Comparison of ENCODE assay signal across 12 cellular contexts in genomic region chr1:226973371-226973897, GRCh38. TPM values are rescaled to one million over a fixed set of nuclear protein-coding genes. Genes with fewer than 3 reads are reported as not detected.
DNase-seq lines count a peak whose midpoint lies in the region; ATAC-seq, FAIRE-seq and TF ChIP-seq lines count a peak whose summit lies in the region.
"Had no signal": no experiment of that assay in that cellular context is flagged by ENCODE, and none has a peak within 500 bp of the region (broad histone marks: within the 10 kb centered on the region; RNA-seq: fewer than 3 reads in every experiment).

No MANE protein-coding gene starts in this region.

- TF ChIP-seq POLR2A in Peyer's patch (IDR thresholded peaks at IDR 0.05), result no peak
- no peak for TF ChIP-seq POLR2A in gastroesophageal sphincter (IDR thresholded peaks at IDR 0.05)

- no peak for TF ChIP-seq EP300 in gastroesophageal sphincter (IDR thresholded peaks at IDR 0.05)

- H3K9me3 ChIP-seq in BLaER1 (peaks cover 26% of the 10 kb centered on the region), Peyer's patch (no peaks in the 10 kb centered on the region), gastroesophageal sphincter (peaks cover 0 to 12% (median 0%) of the 10 kb centered on the region in 3 donors), pancreas (no peaks in the 10 kb centered on the region)

- WGBS in gastroesophageal sphincter (ENCODE audit: low coverage in 1 of 2), 2 donors, result 65% methylated on average over 2 of the region's 5 CpGs; no CpG with 5 or more reads in 1 of the 2 donors
- 82 to 88% methylated on average over 4 to 5 of the region's 5 CpGs for WGBS in pancreas, 2 donors

- POLR2A ChIA-PET in naive thymus-derived CD8-positive, alpha-beta T cell (lab: Charles Lee), result no interaction called here

- H3K4me2 ChIP-seq in BLaER1, result peak overlapping the region; percentile 37

- H3K36me3 Mint-ChIP-seq in naive thymus-derived CD8-positive, alpha-beta T cell, result peaks cover 17 to 54% (median 28%) of the 10 kb centered on the region in 3 donors
- peaks cover 17% of the 10 kb centered on the region for H3K36me3 Mint-ChIP-seq in activated T-helper 2 cell treated with anti-CD3 and anti-CD28 coated beads, Interferon-gamma antibody, Interleukin-2, Interleukin-4, amounts not matched to agents 10 μg/mL and 5 μg/mL and 100 μg/mL, durations not matched to agents 14 hours and 24 hours and 36 hours (ENCODE audit: low read depth)

- no peak for DNase-seq in Peyer's patch
- DNase-seq in pancreas, result peak in 1 of 6 donors; percentile 52
- no peak for DNase-seq in naive thymus-derived CD8-positive, alpha-beta T cell
- DNase-seq in NOMO-1 treated with DMSO at 0.1 percent for 48 hours (lab: John Stamatoyannopoulos, UW; ENCODE audit: unreplicated experiment), result no peak
- no peak for DNase-seq in activated T-helper 2 cell treated with anti-CD3 and anti-CD28 coated beads, Interferon-gamma antibody, Interleukin-2, Interleukin-4, amounts not matched to agents 10 μg/mL and 5 μg/mL and 100 μg/mL, durations not matched to agents 14 hours and 24 hours and 36 hours (ENCODE audit: low spot score)
- DNase-seq: CD4-positive, CD25-positive, alpha-beta regulatory T cell had no signal

- peaks cover 88% of the 10 kb centered on the region for H3K36me3 ChIP-seq in BLaER1
- H3K36me3 ChIP-seq in Peyer's patch, result peaks cover 0 to 21% (median 0%) of the 10 kb centered on the region in 3 donors
- peaks cover 0 to 49% of the 10 kb centered on the region in 2 donors for H3K36me3 ChIP-seq in gastroesophageal sphincter
- peaks cover 0 to 37% (median 5%) of the 10 kb centered on the region in 3 donors for H3K36me3 ChIP-seq in pancreas

- peak overlapping the region; percentile 53 for H3K27ac ChIP-seq in BLaER1
- H3K27ac ChIP-seq in Peyer's patch, result peak overlapping the region; percentile 57 to 87 (median 68)
- peak overlapping the region; percentile 79 to 97 (median 90) for H3K27ac ChIP-seq in gastroesophageal sphincter
- H3K27ac ChIP-seq in pancreas, result peak overlapping the region; percentile 73 to 89 (median 85)

- TF ChIP-seq CTCF in Peyer's patch (IDR thresholded peaks at IDR 0.05), result no peak
- TF ChIP-seq CTCF in gastroesophageal sphincter (IDR thresholded peaks at IDR 0.05), result no peak
- TF ChIP-seq CTCF in pancreas (IDR thresholded peaks at IDR 0.05), result no peak

- peaks cover 52% of the 10 kb centered on the region for H4K20me1 ChIP-seq in BLaER1

- peaks cover 2 to 13% (median 10%) of the 10 kb centered on the region in 4 donors for H3K4me1 Mint-ChIP-seq in naive thymus-derived CD8-positive, alpha-beta T cell
- no peaks in the 10 kb centered on the region for H3K4me1 Mint-ChIP-seq in activated T-helper 2 cell treated with anti-CD3 and anti-CD28 coated beads, Interferon-gamma antibody, Interleukin-2, Interleukin-4, amounts not matched to agents 10 μg/mL and 5 μg/mL and 100 μg/mL, durations not matched to agents 14 hours and 24 hours and 36 hours (ENCODE audit: low read depth)

- peaks cover 29% of the 10 kb centered on the region for H3K4me1 ChIP-seq in BLaER1
- H3K4me1 ChIP-seq in Peyer's patch, result peaks cover 0 to 25% (median 0%) of the 10 kb centered on the region in 4 donors
- peaks cover 2 to 49% (median 29%) of the 10 kb centered on the region in 3 donors for H3K4me1 ChIP-seq in gastroesophageal sphincter
- H3K4me1 ChIP-seq in pancreas, result peaks cover 27 to 32% (median 30%) of the 10 kb centered on the region in 3 donors

- FAIRE-seq in pancreas (lab: Jason Lieb, UNC), result no peak
- FAIRE-seq: GM18507, TTC549 had no signal

- H3K27me3 ChIP-seq in BLaER1 (no peaks in the 10 kb centered on the region), Peyer's patch (no peaks in the 10 kb centered on the region), gastroesophageal sphincter (no peaks in the 10 kb centered on the region), pancreas (no peaks in the 10 kb centered on the region)

- peak overlapping the region in 5 of 10 donors; percentile 9 to 80 (median 64) for H3K27ac Mint-ChIP-seq in naive thymus-derived CD8-positive, alpha-beta T cell
- no peak overlapping the region for H3K27ac Mint-ChIP-seq in activated T-helper 2 cell treated with anti-CD3 and anti-CD28 coated beads, Interferon-gamma antibody, Interleukin-2, Interleukin-4, amounts not matched to agents 10 μg/mL and 5 μg/mL and 100 μg/mL, durations not matched to agents 14 hours and 24 hours and 36 hours
- H3K27ac Mint-ChIP-seq: CD4-positive, CD25-positive, alpha-beta regulatory T cell had no signal

- no peak overlapping the region for H3K4me3 Mint-ChIP-seq in naive thymus-derived CD8-positive, alpha-beta T cell
- no peak overlapping the region for H3K4me3 Mint-ChIP-seq in activated T-helper 2 cell treated with anti-CD3 and anti-CD28 coated beads, Interferon-gamma antibody, Interleukin-2, Interleukin-4, amounts not matched to agents 10 μg/mL and 5 μg/mL and 100 μg/mL, durations not matched to agents 14 hours and 24 hours and 36 hours (ENCODE audit: low read depth)
- H3K4me3 Mint-ChIP-seq: CD4-positive, CD25-positive, alpha-beta regulatory T cell had no signal

- H3K27me3 Mint-ChIP-seq in naive thymus-derived CD8-positive, alpha-beta T cell, result no peaks in the 10 kb centered on the region
- no peaks in the 10 kb centered on the region for H3K27me3 Mint-ChIP-seq in activated T-helper 2 cell treated with anti-CD3 and anti-CD28 coated beads, Interferon-gamma antibody, Interleukin-2, Interleukin-4, amounts not matched to agents 10 μg/mL and 5 μg/mL and 100 μg/mL, durations not matched to agents 14 hours and 24 hours and 36 hours (ENCODE audit: low read depth)
- H3K27me3 Mint-ChIP-seq: CD4-positive, CD25-positive, alpha-beta regulatory T cell had no signal

- H3K9me3 Mint-ChIP-seq in naive thymus-derived CD8-positive, alpha-beta T cell, result peaks cover 0 to 13% (median 5%) of the 10 kb centered on the region in 9 donors
- peaks cover 8% of the 10 kb centered on the region for H3K9me3 Mint-ChIP-seq in activated T-helper 2 cell treated with anti-CD3 and anti-CD28 coated beads, Interferon-gamma antibody, Interleukin-2, Interleukin-4, amounts not matched to agents 10 μg/mL and 5 μg/mL and 100 μg/mL, durations not matched to agents 14 hours and 24 hours and 36 hours

- intact Hi-C loops in pancreas (cut with DNase I), result no loop called here
- intact Hi-C loops in activated T-helper 2 cell treated with anti-CD3 and anti-CD28 coated beads, Interferon-gamma antibody, Interleukin-2, Interleukin-4, amounts not matched to agents 10 μg/mL and 5 μg/mL and 100 μg/mL, durations not matched to agents 14 hours and 24 hours and 36 hours (cut with micrococcal nuclease), result no loop called here

- ATAC-seq in gastroesophageal sphincter, result peak; percentile 62
- peak in 3 of 4 donors; percentile 6 to 10 (median 9) for ATAC-seq in pancreas
- no peak for ATAC-seq in naive thymus-derived CD8-positive, alpha-beta T cell
- no peak for ATAC-seq in HG03025 (IDR thresholded peaks at IDR 0.05; ENCODE audit: low FRiP score, unreplicated experiment)
- ATAC-seq: HCT116 had no signal

- H3K4me3 ChIP-seq in BLaER1 (no peak overlapping the region), Peyer's patch (no peak overlapping the region), gastroesophageal sphincter (no peak overlapping the region), pancreas (no peak overlapping the region)

- H3K9ac ChIP-seq in BLaER1, result no peak overlapping the region

RNA-seq across cellular contexts. Expression of gene COQ8A, which starts 33.3 kb away (rescaled TPM):
- total RNA-seq in Peyer's patch (100 to 1,000 TPM in 1 of 4 donors, 10 to 100 TPM in 3; 25.2 to 108 (median 48.3) TPM), gastroesophageal sphincter (10 to 100 TPM; 53.2 to 94.0 (median 80.8) TPM), pancreas (100 to 1,000 TPM in 1 of 6 donors, 10 to 100 TPM in 5; 61.2 to 106 (median 84.1) TPM)
- 100 to 1,000 TPM; 129 to 169 TPM for polyA plus RNA-seq in pancreas
- 10 to 100 TPM; 77.9 to 78.6 TPM for total RNA-seq in naive thymus-derived CD8-positive, alpha-beta T cell
- 10 to 100 TPM; 37.7 to 74.2 (median 63.8) TPM for polyA plus RNA-seq in naive thymus-derived CD8-positive, alpha-beta T cell
- 28.0 and 30.4 TPM in 2 replicates for total RNA-seq in activated T-helper 2 cell treated with anti-CD3 and anti-CD28 coated beads, Interferon-gamma antibody, Interleukin-2, Interleukin-4, amounts not matched to agents 10 μg/mL and 5 μg/mL and 100 μg/mL, durations not matched to agents 14 hours and 24 hours and 36 hours

Comparison
In these comparisons a context has a peak if more than half of its experiments do, and no peak if none do; other contexts are left out.
1. ATAC-seq: peak in gastroesophageal sphincter (single experiment) and pancreas (3 of 4); none in naive thymus-derived CD8-positive, alpha-beta T cell (0 of 2) and HG03025 (single experiment).
2. Peak in every context shown above with its lines, with median percentiles within 50 percentile points of each other: H3K27ac ChIP-seq.